Comparison of ENCODE assay signal across 1 cellular context in the genomic region with DNA sequence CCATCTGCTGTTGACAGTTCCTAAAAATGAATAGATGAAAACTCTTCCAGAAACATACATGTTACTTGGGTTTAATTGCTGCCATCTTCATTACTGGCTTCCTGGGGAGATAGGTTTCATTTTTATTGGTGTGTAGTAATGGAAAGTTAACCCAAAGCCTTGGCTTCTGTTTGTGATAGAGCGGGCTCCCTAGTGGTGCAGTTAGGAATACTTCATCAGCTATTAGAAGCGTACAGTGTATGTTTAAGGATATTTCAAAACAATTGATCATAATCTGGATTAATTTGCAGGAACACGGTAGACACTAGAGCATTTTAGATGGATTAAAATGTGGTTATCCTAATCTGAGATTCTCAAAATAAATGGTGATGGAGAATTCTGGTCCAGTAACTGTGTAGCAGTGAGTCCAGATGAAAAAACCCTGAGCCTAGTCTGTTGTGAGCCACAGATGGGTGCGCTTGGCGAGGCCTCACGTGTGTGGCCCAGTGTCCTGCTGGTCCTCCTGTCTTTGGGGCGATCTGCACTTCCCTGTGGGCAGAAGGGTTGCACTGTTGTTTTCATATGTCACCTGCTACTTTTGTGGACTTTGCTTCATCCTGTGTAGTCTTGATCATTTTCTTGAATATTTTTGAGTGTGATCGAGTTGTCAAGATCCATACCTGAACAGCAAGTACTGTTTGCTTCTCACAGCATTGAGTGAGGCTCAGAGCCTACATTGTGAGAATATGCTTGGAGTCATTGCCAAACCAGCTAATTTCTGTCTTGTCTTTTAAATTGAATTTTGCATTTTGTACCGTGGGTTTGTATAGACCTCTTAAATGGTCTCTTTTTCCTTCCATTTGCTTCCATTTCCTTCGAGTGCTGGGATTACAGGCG.
TF ChIP-seq lines count a peak whose summit lies in the region.

No MANE protein-coding gene starts in this region.

TF ChIP-seq in GM23338, 12 proteins besides CTCF, POLR2A, EP300 and RAD21 (continued from another document):
- TF ChIP-seq, protein P1, sequence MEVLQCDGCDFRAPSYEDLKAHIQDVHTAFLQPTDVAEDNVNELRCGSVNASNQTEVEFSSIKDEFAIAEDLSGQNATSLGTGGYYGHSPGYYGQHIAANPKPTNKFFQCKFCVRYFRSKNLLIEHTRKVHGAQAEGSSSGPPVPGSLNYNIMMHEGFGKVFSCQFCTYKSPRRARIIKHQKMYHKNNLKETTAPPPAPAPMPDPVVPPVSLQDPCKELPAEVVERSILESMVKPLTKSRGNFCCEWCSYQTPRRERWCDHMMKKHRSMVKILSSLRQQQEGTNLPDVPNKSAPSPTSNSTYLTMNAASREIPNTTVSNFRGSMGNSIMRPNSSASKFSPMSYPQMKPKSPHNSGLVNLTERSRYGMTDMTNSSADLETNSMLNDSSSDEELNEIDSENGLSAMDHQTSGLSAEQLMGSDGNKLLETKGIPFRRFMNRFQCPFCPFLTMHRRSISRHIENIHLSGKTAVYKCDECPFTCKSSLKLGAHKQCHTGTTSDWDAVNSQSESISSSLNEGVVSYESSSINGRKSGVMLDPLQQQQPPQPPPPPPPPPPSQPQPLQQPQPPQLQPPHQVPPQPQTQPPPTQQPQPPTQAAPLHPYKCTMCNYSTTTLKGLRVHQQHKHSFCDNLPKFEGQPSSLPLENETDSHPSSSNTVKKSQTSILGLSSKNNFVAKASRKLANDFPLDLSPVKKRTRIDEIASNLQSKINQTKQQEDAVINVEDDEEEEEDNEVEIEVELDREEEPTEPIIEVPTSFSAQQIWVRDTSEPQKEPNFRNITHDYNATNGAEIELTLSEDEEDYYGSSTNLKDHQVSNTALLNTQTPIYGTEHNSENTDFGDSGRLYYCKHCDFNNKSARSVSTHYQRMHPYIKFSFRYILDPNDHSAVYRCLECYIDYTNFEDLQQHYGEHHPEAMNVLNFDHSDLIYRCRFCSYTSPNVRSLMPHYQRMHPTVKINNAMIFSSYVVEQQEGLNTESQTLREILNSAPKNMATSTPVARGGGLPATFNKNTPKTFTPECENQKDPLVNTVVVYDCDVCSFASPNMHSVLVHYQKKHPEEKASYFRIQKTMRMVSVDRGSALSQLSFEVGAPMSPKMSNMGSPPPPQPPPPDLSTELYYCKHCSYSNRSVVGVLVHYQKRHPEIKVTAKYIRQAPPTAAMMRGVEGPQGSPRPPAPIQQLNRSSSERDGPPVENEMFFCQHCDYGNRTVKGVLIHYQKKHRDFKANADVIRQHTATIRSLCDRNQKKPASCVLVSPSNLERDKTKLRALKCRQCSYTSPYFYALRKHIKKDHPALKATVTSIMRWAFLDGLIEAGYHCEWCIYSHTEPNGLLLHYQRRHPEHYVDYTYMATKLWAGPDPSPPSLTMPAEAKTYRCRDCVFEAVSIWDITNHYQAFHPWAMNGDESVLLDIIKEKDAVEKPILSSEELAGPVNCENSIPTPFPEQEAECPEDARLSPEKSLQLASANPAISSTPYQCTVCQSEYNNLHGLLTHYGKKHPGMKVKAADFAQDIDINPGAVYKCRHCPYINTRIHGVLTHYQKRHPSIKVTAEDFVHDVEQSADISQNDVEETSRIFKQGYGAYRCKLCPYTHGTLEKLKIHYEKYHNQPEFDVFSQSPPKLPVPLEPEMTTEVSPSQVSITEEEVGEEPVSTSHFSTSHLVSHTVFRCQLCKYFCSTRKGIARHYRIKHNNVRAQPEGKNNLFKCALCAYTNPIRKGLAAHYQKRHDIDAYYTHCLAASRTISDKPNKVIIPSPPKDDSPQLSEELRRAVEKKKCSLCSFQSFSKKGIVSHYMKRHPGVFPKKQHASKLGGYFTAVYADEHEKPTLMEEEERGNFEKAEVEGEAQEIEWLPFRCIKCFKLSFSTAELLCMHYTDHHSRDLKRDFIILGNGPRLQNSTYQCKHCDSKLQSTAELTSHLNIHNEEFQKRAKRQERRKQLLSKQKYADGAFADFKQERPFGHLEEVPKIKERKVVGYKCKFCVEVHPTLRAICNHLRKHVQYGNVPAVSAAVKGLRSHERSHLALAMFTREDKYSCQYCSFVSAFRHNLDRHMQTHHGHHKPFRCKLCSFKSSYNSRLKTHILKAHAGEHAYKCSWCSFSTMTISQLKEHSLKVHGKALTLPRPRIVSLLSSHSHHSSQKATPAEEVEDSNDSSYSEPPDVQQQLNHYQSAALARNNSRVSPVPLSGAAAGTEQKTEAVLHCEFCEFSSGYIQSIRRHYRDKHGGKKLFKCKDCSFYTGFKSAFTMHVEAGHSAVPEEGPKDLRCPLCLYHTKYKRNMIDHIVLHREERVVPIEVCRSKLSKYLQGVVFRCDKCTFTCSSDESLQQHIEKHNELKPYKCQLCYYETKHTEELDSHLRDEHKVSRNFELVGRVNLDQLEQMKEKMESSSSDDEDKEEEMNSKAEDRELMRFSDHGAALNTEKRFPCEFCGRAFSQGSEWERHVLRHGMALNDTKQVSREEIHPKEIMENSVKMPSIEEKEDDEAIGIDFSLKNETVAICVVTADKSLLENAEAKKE (CRISPR knock-in tag; IDR thresholded peaks at IDR 0.05): no peak
- TF ChIP-seq EZH2 (IDR thresholded peaks at IDR 0.05; ENCODE audit: low read depth, unreplicated experiment): no peak
- no peak for TF ChIP-seq NANOG (IDR thresholded peaks at IDR 0.05; ENCODE audit: borderline replicate concordance)
- TF ChIP-seq POLR2AphosphoS5 (IDR thresholded peaks at IDR 0.05; ENCODE audit: low read depth): no peak
- TF ChIP-seq STAT1 (IDR thresholded peaks at IDR 0.05; ENCODE audit: unreplicated experiment): no peak
- TF ChIP-seq ZNF114 (CRISPR knock-in tag; IDR thresholded peaks at IDR 0.05): no peak
- no peak for TF ChIP-seq CREB1 (CRISPR knock-in tag; IDR thresholded peaks at IDR 0.05; ENCODE audit: low read depth)
- TF ChIP-seq, protein P2, sequence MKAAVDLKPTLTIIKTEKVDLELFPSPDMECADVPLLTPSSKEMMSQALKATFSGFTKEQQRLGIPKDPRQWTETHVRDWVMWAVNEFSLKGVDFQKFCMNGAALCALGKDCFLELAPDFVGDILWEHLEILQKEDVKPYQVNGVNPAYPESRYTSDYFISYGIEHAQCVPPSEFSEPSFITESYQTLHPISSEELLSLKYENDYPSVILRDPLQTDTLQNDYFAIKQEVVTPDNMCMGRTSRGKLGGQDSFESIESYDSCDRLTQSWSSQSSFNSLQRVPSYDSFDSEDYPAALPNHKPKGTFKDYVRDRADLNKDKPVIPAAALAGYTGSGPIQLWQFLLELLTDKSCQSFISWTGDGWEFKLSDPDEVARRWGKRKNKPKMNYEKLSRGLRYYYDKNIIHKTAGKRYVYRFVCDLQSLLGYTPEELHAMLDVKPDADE (IDR thresholded peaks at IDR 0.05): no peak
- TF ChIP-seq, protein P3, sequence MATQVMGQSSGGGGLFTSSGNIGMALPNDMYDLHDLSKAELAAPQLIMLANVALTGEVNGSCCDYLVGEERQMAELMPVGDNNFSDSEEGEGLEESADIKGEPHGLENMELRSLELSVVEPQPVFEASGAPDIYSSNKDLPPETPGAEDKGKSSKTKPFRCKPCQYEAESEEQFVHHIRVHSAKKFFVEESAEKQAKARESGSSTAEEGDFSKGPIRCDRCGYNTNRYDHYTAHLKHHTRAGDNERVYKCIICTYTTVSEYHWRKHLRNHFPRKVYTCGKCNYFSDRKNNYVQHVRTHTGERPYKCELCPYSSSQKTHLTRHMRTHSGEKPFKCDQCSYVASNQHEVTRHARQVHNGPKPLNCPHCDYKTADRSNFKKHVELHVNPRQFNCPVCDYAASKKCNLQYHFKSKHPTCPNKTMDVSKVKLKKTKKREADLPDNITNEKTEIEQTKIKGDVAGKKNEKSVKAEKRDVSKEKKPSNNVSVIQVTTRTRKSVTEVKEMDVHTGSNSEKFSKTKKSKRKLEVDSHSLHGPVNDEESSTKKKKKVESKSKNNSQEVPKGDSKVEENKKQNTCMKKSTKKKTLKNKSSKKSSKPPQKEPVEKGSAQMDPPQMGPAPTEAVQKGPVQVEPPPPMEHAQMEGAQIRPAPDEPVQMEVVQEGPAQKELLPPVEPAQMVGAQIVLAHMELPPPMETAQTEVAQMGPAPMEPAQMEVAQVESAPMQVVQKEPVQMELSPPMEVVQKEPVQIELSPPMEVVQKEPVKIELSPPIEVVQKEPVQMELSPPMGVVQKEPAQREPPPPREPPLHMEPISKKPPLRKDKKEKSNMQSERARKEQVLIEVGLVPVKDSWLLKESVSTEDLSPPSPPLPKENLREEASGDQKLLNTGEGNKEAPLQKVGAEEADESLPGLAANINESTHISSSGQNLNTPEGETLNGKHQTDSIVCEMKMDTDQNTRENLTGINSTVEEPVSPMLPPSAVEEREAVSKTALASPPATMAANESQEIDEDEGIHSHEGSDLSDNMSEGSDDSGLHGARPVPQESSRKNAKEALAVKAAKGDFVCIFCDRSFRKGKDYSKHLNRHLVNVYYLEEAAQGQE (IDR thresholded peaks at IDR 0.05; ENCODE audit: unreplicated experiment): no peak
- TF ChIP-seq ZNF331 (CRISPR knock-in tag; IDR thresholded peaks at IDR 0.05; ENCODE audit: low read depth): no peak
